1 cellular context compared by ENCODE assay signal in genomic region chr15:49174902-49175301, GRCh38.
TF ChIP-seq lines count a peak whose summit lies in the region.

No MANE protein-coding gene starts in this region.

TF ChIP-seq in K562, 482 proteins besides CTCF, POLR2A, EP300 and RAD21:
- no peak for TF ChIP-seq ZNF324 (CRISPR knock-in tag; IDR thresholded peaks at IDR 0.05)
- peak; percentile 73 to 75 for TF ChIP-seq NRF1 (conservative IDR thresholded peaks at IDR 0.05 in 1 of 2, IDR thresholded peaks at IDR 0.05 in 1 of 2)
TF ChIP-seq in K562: peak in this region for 1.
